8 cellular contexts compared by ENCODE assay signal in genomic region chr11:9688716-9689511, GRCh38. TPM values are rescaled to one million over a fixed set of nuclear protein-coding genes. Genes with fewer than 3 reads are reported as not detected.
DNase-seq lines count a peak whose midpoint lies in the region; ATAC-seq and TF ChIP-seq lines count a peak whose summit lies in the region.

No MANE protein-coding gene starts in this region.

- peaks cover 52% of the 10 kb centered on the region for H3K4me1 Mint-ChIP-seq in activated B cell treated with CpG ODN at 0.5 μM for 24 hours

- no peak overlapping the region for H3K27ac Mint-ChIP-seq in activated B cell treated with CpG ODN at 0.5 μM for 24 hours

- peaks cover 34% of the 10 kb centered on the region for H3K36me3 Mint-ChIP-seq in activated B cell treated with CpG ODN at 0.5 μM for 24 hours (ENCODE audit: low read depth)

- no peak overlapping the region for H3K4me3 Mint-ChIP-seq in activated B cell treated with CpG ODN at 0.5 μM for 24 hours

- H3K4me3 ChIP-seq in right cardiac atrium (ENCODE audit: low read length) (no peak overlapping the region), skin epidermis (no peak overlapping the region)

- POLR2A ChIA-PET in GM10248 (lab: Yijun Ruan, JAX) (interaction anchor here (0.6 kb wide), 1 partner anchor 79 kb away, joined by 9 read pairs; no protein-coding TSS in a partner anchor), activated B cell treated with CpG ODN at 0.5 μM for 24 hours (lab: Charles Lee) (interaction anchor here (0.5 to 9.7 kb wide), 24 partner anchors 10 to 228 kb away, joined by 3 to 133 read pairs (median 6); partner anchors contain the start of genes SWAP70 and ZNF143)

- H3K27ac ChIP-seq in right cardiac atrium (ENCODE audit: low read length): peak overlapping the region; percentile 49
- H3K27ac ChIP-seq in skin epidermis: peak overlapping the region in 19 of 21 experiments; percentile 15 to 88 (median 73)

- H3K27me3 Mint-ChIP-seq in activated B cell treated with CpG ODN at 0.5 μM for 24 hours: no peaks in the 10 kb centered on the region

- WGBS in right cardiac atrium: 36% methylated on average over 7 of the region's 7 CpGs

- H3K27me3 ChIP-seq in right cardiac atrium (ENCODE audit: control insufficient read depth, insufficient read depth): no peaks in the 10 kb centered on the region

- intact Hi-C loops in activated B cell treated with CpG ODN at 0.5 μM for 24 hours (cut with micrococcal nuclease) (loop anchor here (1.0 to 2.0 kb wide), 6 partner anchors 8 to 75 kb away; partner anchors contain the start of gene SWAP70), right cardiac atrium (cut with DNase I) (no loop called here), posterior vena cava (cut with DNase I) (no loop called here)

- CTCF ChIA-PET in GM10248 (lab: Yijun Ruan, JAX) (interaction anchor here (0.9 to 5.1 kb wide), 9 partner anchors 10 to 154 kb away, joined by 3 to 18 read pairs (median 6); no protein-coding TSS in a partner anchor), activated B cell treated with CpG ODN at 0.5 μM for 24 hours (lab: Charles Lee) (interaction anchor here (0.9 to 4.0 kb wide), 5 partner anchors 10 to 75 kb away, joined by 3 to 21 read pairs (median 7); no protein-coding TSS in a partner anchor)

- ATAC-seq in GM21515 (IDR thresholded peaks at IDR 0.05; ENCODE audit: unreplicated experiment) (peak; percentile 58), activated B cell treated with CpG ODN at 0.5 μM for 24 hours (ENCODE audit: low read depth) (peak; percentile 80), right cardiac atrium (peak; percentile 78 to 92)

- DNase-seq in GM10248 (ENCODE audit: extremely low spot score): peak; percentile 45
- peak; percentile 44 for DNase-seq in HPDE6-E6E7 (ENCODE audit: extremely low spot score)
- no peak for DNase-seq in activated B cell treated with CpG ODN at 0.5 μM for 24 hours
- no peak for DNase-seq in right cardiac atrium
- no peak for DNase-seq in posterior vena cava (ENCODE audit: low spot score)
- DNase-seq in NCI-H1092 treated with DMSO at 0.1 percent for 48 hours (lab: John Stamatoyannopoulos, UW): no peak

- H3K9me3 ChIP-seq in right cardiac atrium (ENCODE audit: control insufficient read depth, low read length): no peaks in the 10 kb centered on the region

- no peaks in the 10 kb centered on the region for H3K9me3 Mint-ChIP-seq in activated B cell treated with CpG ODN at 0.5 μM for 24 hours

- TF ChIP-seq CTCF in GM10248 (IDR thresholded peaks at IDR 0.05; ENCODE audit: control extremely low read depth, extremely low read depth, low read depth, missing control alignments) (no peak), activated B cell treated with CpG ODN at 0.5 μM for 24 hours (IDR thresholded peaks at IDR 0.05) (no peak)

- H3K4me1 ChIP-seq in right cardiac atrium (ENCODE audit: control insufficient read depth, insufficient read depth, low read length): peaks cover 7% of the 10 kb centered on the region

RNA-seq across cellular contexts. Expression of gene SWAP70, which starts 25.0 kb away (rescaled TPM):
- total RNA-seq in activated B cell treated with CpG ODN at 0.5 μM for 24 hours (277 and 288 TPM in 2 replicates), right cardiac atrium (10 to 100 TPM; 19.0 to 30.1 (median 23.1) TPM), posterior vena cava (10 to 100 TPM; 39.4 to 57.0 TPM)
- 10.4 TPM for polyA plus RNA-seq in right cardiac atrium

Comparison
In these comparisons a context has a peak if more than half of its experiments do, and no peak if none do; other contexts are left out.
1. DNase-seq: peak in GM10248 (single experiment) and HPDE6-E6E7 (single experiment); none in activated B cell treated with CpG ODN at 0.5 μM for 24 hours (single experiment), right cardiac atrium (0 of 3), posterior vena cava (single experiment) and NCI-H1092 treated with DMSO at 0.1 percent for 48 hours (single experiment).
2. Peak in every context shown above with its lines, with median percentiles within 50 percentile points of each other: ATAC-seq.